11 cellular contexts compared by ENCODE assay signal in the genomic region with DNA sequence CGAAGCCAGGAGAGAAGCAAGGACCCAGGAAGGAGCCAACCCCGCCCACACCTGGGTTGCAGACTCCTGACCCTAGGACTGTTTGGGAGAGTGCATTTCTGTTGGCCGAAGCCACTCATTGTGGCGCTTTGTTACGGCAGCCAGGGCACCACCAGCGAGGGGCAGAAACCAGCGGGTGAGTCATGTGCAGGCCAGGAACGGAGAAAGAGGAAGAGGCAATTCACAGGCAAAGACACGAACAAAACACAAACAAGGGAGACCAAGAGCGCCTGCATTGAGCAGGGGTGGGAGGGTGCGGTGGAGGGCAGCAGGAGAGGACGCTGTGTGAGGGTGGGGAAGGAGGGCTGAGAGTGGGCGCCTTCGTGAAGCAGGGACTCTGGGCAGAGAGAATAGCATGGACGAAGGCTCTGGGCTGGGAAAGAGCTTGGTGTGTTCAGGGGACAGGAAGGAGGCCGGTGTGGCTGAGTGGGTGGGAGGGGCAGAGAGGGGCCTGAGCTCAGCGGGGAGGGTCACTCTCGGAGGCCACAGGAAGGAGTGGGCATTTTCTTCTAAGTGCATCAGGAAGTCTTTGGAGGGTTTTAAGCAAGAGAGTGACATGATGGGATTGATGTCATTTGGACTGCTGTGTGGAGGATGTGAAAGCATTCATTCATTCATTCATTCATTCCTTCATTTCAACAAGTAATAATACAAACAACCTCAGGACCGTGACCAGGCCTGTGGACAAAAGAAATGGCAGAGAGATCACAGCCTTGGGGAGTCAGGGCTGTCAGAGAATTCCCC. TPM values are rescaled to one million over a fixed set of nuclear protein-coding genes. Genes with fewer than 3 reads are reported as not detected.
DNase-seq lines count a peak whose midpoint lies in the region; ATAC-seq and TF ChIP-seq lines count a peak whose summit lies in the region.
"Had no signal": no experiment of that assay in that cellular context is flagged by ENCODE, and none has a peak within 500 bp of the region (broad histone marks: within the 10 kb centered on the region; RNA-seq: fewer than 3 reads in every experiment).

No MANE protein-coding gene starts in this region.

- no peaks in the 10 kb centered on the region for H3K9me3 ChIP-seq in CD8-positive, alpha-beta memory T cell (ENCODE audit: low read length)
- H3K9me3 ChIP-seq: body of pancreas had no signal

- POLR2A ChIA-PET in CD8-positive, alpha-beta memory T cell (lab: Charles Lee) = no interaction called here

- peaks cover 52% of the 10 kb centered on the region for H3K27me3 Mint-ChIP-seq in nephron progenitor cell (ENCODE audit: low read depth, poor library complexity)
- H3K27me3 Mint-ChIP-seq in CD8-positive, alpha-beta memory T cell = peaks cover 25 to 66% of the 10 kb centered on the region in 2 donors

- H3K36me3 Mint-ChIP-seq in nephron progenitor cell (ENCODE audit: low read depth) = no peaks in the 10 kb centered on the region
- no peaks in the 10 kb centered on the region for H3K36me3 Mint-ChIP-seq in CD8-positive, alpha-beta memory T cell

- H3K4me1 ChIP-seq in CD8-positive, alpha-beta memory T cell (ENCODE audit: insufficient read depth, low read length) = no peaks in the 10 kb centered on the region
- H3K4me1 ChIP-seq: body of pancreas had no signal

- no peak overlapping the region for H3K27ac ChIP-seq in CD8-positive, alpha-beta memory T cell (ENCODE audit: low read depth, low read length)
- H3K27ac ChIP-seq: body of pancreas had no signal

- CTCF ChIA-PET in CD8-positive, alpha-beta memory T cell (lab: Charles Lee) = interaction anchor here (1.8 kb wide), 1 partner anchor 10 kb away, joined by 4 read pairs; no protein-coding TSS in a partner anchor

- ATAC-seq in GM18517 (IDR thresholded peaks at IDR 0.05; ENCODE audit: unreplicated experiment) (peak; percentile 48), GM19035 (IDR thresholded peaks at IDR 0.05; ENCODE audit: unreplicated experiment) (no peak)
- ATAC-seq: body of pancreas had no signal

- H3K4me1 Mint-ChIP-seq in nephron progenitor cell = peaks cover 16% of the 10 kb centered on the region
- H3K4me1 Mint-ChIP-seq in CD8-positive, alpha-beta memory T cell = peaks cover 7 to 10% (median 9%) of the 10 kb centered on the region in 3 donors

- H3K36me3 ChIP-seq in CD8-positive, alpha-beta memory T cell (ENCODE audit: insufficient read depth, low read length) = no peaks in the 10 kb centered on the region

- peaks cover 5% of the 10 kb centered on the region for H3K27me3 ChIP-seq in CD8-positive, alpha-beta memory T cell (ENCODE audit: insufficient read depth, low read length, poor library complexity, severe bottlenecking)
- H3K27me3 ChIP-seq: body of pancreas had no signal

- H3K9me3 Mint-ChIP-seq in nephron progenitor cell = peaks cover 4% of the 10 kb centered on the region
- no peaks in the 10 kb centered on the region for H3K9me3 Mint-ChIP-seq in CD8-positive, alpha-beta memory T cell

- peak overlapping the region; percentile 89 for H3K27ac Mint-ChIP-seq in nephron progenitor cell
- H3K27ac Mint-ChIP-seq in CD8-positive, alpha-beta memory T cell = no peak overlapping the region

- peak; percentile 48 for DNase-seq in M059J (ENCODE audit: low read depth)
- peak; percentile 61 for DNase-seq in dermis blood vessel endothelial cell
- DNase-seq in nephron progenitor cell = no peak
- DNase-seq in NCI-H526 treated with DMSO at 0.1 percent for 48 hours (lab: John Stamatoyannopoulos, UW) = no peak
- no peak for DNase-seq in NCI-H345 treated with DMSO at 0.1 percent for 48 hours (lab: John Stamatoyannopoulos, UW; ENCODE audit: unreplicated experiment)
- DNase-seq in CD8-positive, alpha-beta memory T cell = no peak
- DNase-seq: activated CD4-positive, alpha-beta T cell treated with anti-CD3 and anti-CD28 coated beads, Interleukin-2, amount 50 U/mL, for 48 hours; body of pancreas; NCI-H1417 had no signal

- TF ChIP-seq CTCF in nephron progenitor cell (IDR thresholded peaks at IDR 0.05) = no peak

- no peak overlapping the region for H3K4me3 ChIP-seq in CD8-positive, alpha-beta memory T cell (ENCODE audit: low read length)
- H3K4me3 ChIP-seq: body of pancreas had no signal

- H3K4me3 Mint-ChIP-seq in nephron progenitor cell = peak overlapping the region; percentile 75
- peak overlapping the region in 1 of 7 donors; percentile 15 for H3K4me3 Mint-ChIP-seq in CD8-positive, alpha-beta memory T cell

RNA-seq across cellular contexts. Expression of a gene that starts 12.2 kb away (rescaled TPM):
- total RNA-seq in M059J (2014; rRNA removed; shearing (Covaris generic)) = 40.8 and 56.7 TPM in 2 replicates
- 74.7 and 116 TPM in 2 replicates for total RNA-seq in dermis blood vessel endothelial cell
- total RNA-seq in CD8-positive, alpha-beta memory T cell = 1 to 10 TPM; 5.1 TPM
- 3.4 TPM for polyA plus RNA-seq in CD8-positive, alpha-beta memory T cell

RNA-seq across cellular contexts. Expression of a gene that starts 57.1 kb away (rescaled TPM):
- total RNA-seq in M059J (2014; rRNA removed; shearing (Covaris generic)) = not detected in 2 replicates
- not detected in 2 replicates for total RNA-seq in dermis blood vessel endothelial cell
- total RNA-seq in CD8-positive, alpha-beta memory T cell = 10 to 100 TPM; 12.7 to 14.2 TPM
- polyA plus RNA-seq in CD8-positive, alpha-beta memory T cell = 26.1 TPM

Comparison
In these comparisons a context has a peak if more than half of its experiments do, and no peak if none do; other contexts are left out.
1. DNase-seq: peak in M059J (single experiment) and dermis blood vessel endothelial cell (single experiment); none in nephron progenitor cell (single experiment), NCI-H526 treated with DMSO at 0.1 percent for 48 hours (single experiment), NCI-H345 treated with DMSO at 0.1 percent for 48 hours (single experiment) and CD8-positive, alpha-beta memory T cell (0 of 5).
2. RNA of a gene that starts 57.1 kb away (total RNA-seq): 12.7 to 14.2 TPM in CD8-positive, alpha-beta memory T cell; not detected in M059J and not detected in dermis blood vessel endothelial cell; every median in the first group is over 10 times any median in the second.